24 cellular contexts compared by ENCODE assay signal in the genomic region with DNA sequence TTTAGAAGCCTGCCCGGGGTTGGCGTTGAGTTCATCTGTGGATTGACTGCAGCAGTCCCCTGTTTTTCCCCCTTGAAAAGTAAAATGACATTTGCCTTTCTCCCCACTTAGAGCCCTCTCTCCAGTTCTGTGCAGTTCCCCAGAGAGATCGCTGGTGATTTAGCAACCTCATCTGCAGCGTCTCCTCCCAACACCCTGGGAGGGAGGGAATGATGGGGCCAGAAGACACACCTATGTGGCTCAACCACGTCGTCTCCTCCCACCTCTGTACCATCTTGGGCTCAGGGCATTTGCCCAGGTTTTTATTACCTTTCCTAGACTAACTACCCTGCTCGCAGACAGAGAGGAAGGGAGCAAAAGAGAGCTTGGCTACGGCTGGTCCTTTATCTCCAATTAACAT.
DNase-seq lines count a peak whose midpoint lies in the region; ATAC-seq and TF ChIP-seq lines count a peak whose summit lies in the region.
"Had no signal": no experiment of that assay in that cellular context is flagged by ENCODE, and none has a peak within 500 bp of the region (broad histone marks: within the 10 kb centered on the region; RNA-seq: fewer than 3 reads in every experiment).

No MANE protein-coding gene starts in this region.

- TF ChIP-seq CTCF in GM23338 (conservative IDR thresholded peaks at IDR 0.05; ENCODE audit: low read depth in 2 of 2) (no peak), nephron progenitor cell (IDR thresholded peaks at IDR 0.05) (no peak)

- peaks cover 9% of the 10 kb centered on the region for H3K27me3 Mint-ChIP-seq in GM23338 (ENCODE audit: insufficient read depth, low read depth, poor library complexity)
- H3K27me3 Mint-ChIP-seq in nephron progenitor cell (ENCODE audit: low read depth, poor library complexity): peaks cover 69% of the 10 kb centered on the region
- H3K27me3 Mint-ChIP-seq in activated CD4-positive, alpha-beta T cell treated with anti-CD3 and anti-CD28 coated beads, Interleukin-2, amount 10 ng/mL, durations not matched to agents 7 days and 5 days: peaks cover 8% of the 10 kb centered on the region
- H3K27me3 Mint-ChIP-seq: stimulated activated naive CD8-positive, alpha-beta T cell treated with anti-CD3 and anti-CD28 coated beads, Interleukin-15, Interleukin-2, amounts not matched to agents 100 ng/mL and 50 ng/mL, for 24 hours had no signal

- no peaks in the 10 kb centered on the region for H3K9me2 ChIP-seq in GM23338 (ENCODE audit: insufficient read depth)

- peak; percentile 33 for DNase-seq in GM23338 (ENCODE audit: low spot score)
- DNase-seq in NCI-H1436 (lab: John Stamatoyannopoulos, UW): peak; percentile 76
- DNase-seq in caudate nucleus (lab: John Stamatoyannopoulos, UW): peak in 2 of 61 donors; percentile 24 to 79
- DNase-seq in nephron progenitor cell: no peak
- DNase-seq in stimulated activated naive CD4-positive, alpha-beta T cell treated with Interleukin-2 at 50 U/mL for 16 hours (lab: John Stamatoyannopoulos, UW): no peak
- no peak for DNase-seq in activated CD4-positive, alpha-beta T cell treated with anti-CD3 and anti-CD28 coated beads, Interleukin-2, amount 10 ng/mL, durations not matched to agents 7 days and 5 days
- no peak for DNase-seq in occipital lobe (lab: John Stamatoyannopoulos, UW)
- DNase-seq: activated naive CD4-positive, alpha-beta T cell treated with anti-CD3 and anti-CD28 coated beads for 36 hours; activated T-cell treated with anti-CD3 and anti-CD28 coated beads, Interleukin-2, amount 50 U/mL, for 24 hours; CD4-positive, CD25-positive, alpha-beta regulatory T cell; effector memory CD4-positive, alpha-beta T cell; gastrocnemius medialis; GDM1; HCEC 1CT; natural killer cell; NCI-H1694 treated with DMSO at 0.1 percent for 48 hours; NCI-H524 treated with DMSO at 0.1 percent for 48 hours had no signal

- H3K27ac Mint-ChIP-seq in GM23338 (no peak overlapping the region), nephron progenitor cell (no peak overlapping the region)
- H3K27ac Mint-ChIP-seq in activated CD4-positive, alpha-beta T cell treated with anti-CD3 and anti-CD28 coated beads, Interleukin-2, amount 10 ng/mL, durations not matched to agents 7 days and 5 days: no peak overlapping the region
- H3K27ac Mint-ChIP-seq: activated naive CD4-positive, alpha-beta T cell treated with anti-CD3 and anti-CD28 coated beads for 36 hours; activated T-cell treated with anti-CD3 and anti-CD28 coated beads, Interleukin-2, amount 50 U/mL, for 24 hours; CD4-positive, CD25-positive, alpha-beta regulatory T cell; natural killer cell; progenitor cell of endocrine pancreas; stimulated activated naive CD8-positive, alpha-beta T cell treated with anti-CD3 and anti-CD28 coated beads, Interleukin-15, Interleukin-2, amounts not matched to agents 100 ng/mL and 50 ng/mL, for 24 hours; type B pancreatic cell had no signal

- no peaks in the 10 kb centered on the region for H3K36me3 ChIP-seq in GM23338 (ENCODE audit: insufficient read depth)
- H3K36me3 ChIP-seq: esophagus muscularis mucosa, gastrocnemius medialis had no signal

- peak overlapping the region; percentile 18; the same call in 1 of the 2 replicates for H3K4me3 ChIP-seq in GM23338
- H3K4me3 ChIP-seq: esophagus muscularis mucosa, gastrocnemius medialis had no signal

- H3K4me1 Mint-ChIP-seq in GM23338: peaks cover 43% of the 10 kb centered on the region
- peaks cover 62% of the 10 kb centered on the region for H3K4me1 Mint-ChIP-seq in nephron progenitor cell
- no peaks in the 10 kb centered on the region for H3K4me1 Mint-ChIP-seq in activated CD4-positive, alpha-beta T cell treated with anti-CD3 and anti-CD28 coated beads, Interleukin-2, amount 10 ng/mL, durations not matched to agents 7 days and 5 days
- H3K4me1 Mint-ChIP-seq: CD4-positive, CD25-positive, alpha-beta regulatory T cell; central memory CD8-positive, alpha-beta T cell; natural killer cell had no signal

- H2AFZ ChIP-seq in GM23338: no peak overlapping the region

- peaks cover 14% of the 10 kb centered on the region for H3K27me3 ChIP-seq in GM23338 (ENCODE audit: insufficient read depth)

- no peaks in the 10 kb centered on the region for H3K9me3 Mint-ChIP-seq in GM23338
- H3K9me3 Mint-ChIP-seq in nephron progenitor cell: peaks cover 3% of the 10 kb centered on the region
- H3K9me3 Mint-ChIP-seq in activated CD4-positive, alpha-beta T cell treated with anti-CD3 and anti-CD28 coated beads, Interleukin-2, amount 10 ng/mL, durations not matched to agents 7 days and 5 days: no peaks in the 10 kb centered on the region
- H3K9me3 Mint-ChIP-seq: activated naive CD4-positive, alpha-beta T cell treated with anti-CD3 and anti-CD28 coated beads for 36 hours; activated T-cell treated with anti-CD3 and anti-CD28 coated beads, Interleukin-2, amount 50 U/mL, for 24 hours; CD4-positive, CD25-positive, alpha-beta regulatory T cell; central memory CD8-positive, alpha-beta T cell; natural killer cell; stimulated activated naive CD8-positive, alpha-beta T cell treated with anti-CD3 and anti-CD28 coated beads, Interleukin-15, Interleukin-2, amounts not matched to agents 100 ng/mL and 50 ng/mL, for 24 hours had no signal

- peaks cover 42% of the 10 kb centered on the region for H3K4me1 ChIP-seq in GM23338 (ENCODE audit: insufficient read depth)
- H3K4me1 ChIP-seq: gastrocnemius medialis had no signal

- H3K27ac ChIP-seq in GM23338 (ENCODE audit: low read depth) (no peak overlapping the region), caudate nucleus (ENCODE audit: low read depth, low read length) (peak overlapping the region; percentile 84)
- H3K27ac ChIP-seq: esophagus muscularis mucosa, gastrocnemius medialis had no signal

- peak overlapping the region; percentile 65 for H3K4me2 ChIP-seq in GM23338

- ATAC-seq in GM23338 (peak; percentile 45), GM21423 (IDR thresholded peaks at IDR 0.05; ENCODE audit: unreplicated experiment) (no peak)
- ATAC-seq: gastrocnemius medialis, HepG2, natural killer cell had no signal

- no peaks in the 10 kb centered on the region for H4K20me1 ChIP-seq in GM23338 (replicated peaks; ENCODE audit: insufficient read depth)

- H3K36me3 Mint-ChIP-seq in GM23338 (ENCODE audit: low read depth) (no peaks in the 10 kb centered on the region), nephron progenitor cell (ENCODE audit: low read depth) (no peaks in the 10 kb centered on the region)
- no peaks in the 10 kb centered on the region for H3K36me3 Mint-ChIP-seq in activated CD4-positive, alpha-beta T cell treated with anti-CD3 and anti-CD28 coated beads, Interleukin-2, amount 10 ng/mL, durations not matched to agents 7 days and 5 days (ENCODE audit: low read depth)
- H3K36me3 Mint-ChIP-seq: CD4-positive, CD25-positive, alpha-beta regulatory T cell; natural killer cell; type B pancreatic cell had no signal

- CTCF ChIA-PET in activated CD4-positive, alpha-beta T cell treated with anti-CD3 and anti-CD28 coated beads, Interleukin-2, amount 10 ng/mL, durations not matched to agents 7 days and 5 days (lab: Charles Lee): no interaction called here

- POLR2A ChIA-PET in activated CD4-positive, alpha-beta T cell treated with anti-CD3 and anti-CD28 coated beads, Interleukin-2, amount 10 ng/mL, durations not matched to agents 7 days and 5 days (lab: Charles Lee): no interaction called here

- H3K4me3 Mint-ChIP-seq in GM23338 (no peak overlapping the region), nephron progenitor cell (peak overlapping the region; percentile 30)
- no peak overlapping the region for H3K4me3 Mint-ChIP-seq in activated CD4-positive, alpha-beta T cell treated with anti-CD3 and anti-CD28 coated beads, Interleukin-2, amount 10 ng/mL, durations not matched to agents 7 days and 5 days
- H3K4me3 Mint-ChIP-seq: activated naive CD4-positive, alpha-beta T cell treated with anti-CD3 and anti-CD28 coated beads for 36 hours; activated T-cell treated with anti-CD3 and anti-CD28 coated beads, Interleukin-2, amount 50 U/mL, for 24 hours; CD4-positive, CD25-positive, alpha-beta regulatory T cell; central memory CD8-positive, alpha-beta T cell; natural killer cell; stimulated activated naive CD8-positive, alpha-beta T cell treated with anti-CD3 and anti-CD28 coated beads, Interleukin-15, Interleukin-2, amounts not matched to agents 100 ng/mL and 50 ng/mL, for 24 hours; type B pancreatic cell had no signal

- no peaks in the 10 kb centered on the region for H3K79me2 ChIP-seq in GM23338 (replicated peaks; ENCODE audit: insufficient read depth)

- H3F3A ChIP-seq in GM23338 (replicated peaks; ENCODE audit: low read depth): no peaks in the 10 kb centered on the region

TF ChIP-seq in GM23338, 12 proteins besides CTCF, POLR2A, EP300 and RAD21 (continues in another document):
- TF ChIP-seq EZH2 (IDR thresholded peaks at IDR 0.05; ENCODE audit: low read depth, unreplicated experiment) (no peak), STAT1 (IDR thresholded peaks at IDR 0.05; ENCODE audit: unreplicated experiment) (no peak), POLR2AphosphoS5 (IDR thresholded peaks at IDR 0.05; ENCODE audit: low read depth) (no peak)
- TF ChIP-seq, protein P1, sequence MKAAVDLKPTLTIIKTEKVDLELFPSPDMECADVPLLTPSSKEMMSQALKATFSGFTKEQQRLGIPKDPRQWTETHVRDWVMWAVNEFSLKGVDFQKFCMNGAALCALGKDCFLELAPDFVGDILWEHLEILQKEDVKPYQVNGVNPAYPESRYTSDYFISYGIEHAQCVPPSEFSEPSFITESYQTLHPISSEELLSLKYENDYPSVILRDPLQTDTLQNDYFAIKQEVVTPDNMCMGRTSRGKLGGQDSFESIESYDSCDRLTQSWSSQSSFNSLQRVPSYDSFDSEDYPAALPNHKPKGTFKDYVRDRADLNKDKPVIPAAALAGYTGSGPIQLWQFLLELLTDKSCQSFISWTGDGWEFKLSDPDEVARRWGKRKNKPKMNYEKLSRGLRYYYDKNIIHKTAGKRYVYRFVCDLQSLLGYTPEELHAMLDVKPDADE (IDR thresholded peaks at IDR 0.05): no peak

Comparison
In these comparisons a context has a peak if more than half of its experiments do, and no peak if none do; other contexts are left out.
1. DNase-seq: peak in GM23338 (single experiment) and NCI-H1436 (single experiment); none in nephron progenitor cell (single experiment), stimulated activated naive CD4-positive, alpha-beta T cell treated with Interleukin-2 at 50 U/mL for 16 hours (single experiment), activated CD4-positive, alpha-beta T cell treated with anti-CD3 and anti-CD28 coated beads, Interleukin-2, amount 10 ng/mL, durations not matched to agents 7 days and 5 days (single experiment) and occipital lobe (single experiment).